ENCODE assay signal across 1 cellular context in the genomic region with DNA sequence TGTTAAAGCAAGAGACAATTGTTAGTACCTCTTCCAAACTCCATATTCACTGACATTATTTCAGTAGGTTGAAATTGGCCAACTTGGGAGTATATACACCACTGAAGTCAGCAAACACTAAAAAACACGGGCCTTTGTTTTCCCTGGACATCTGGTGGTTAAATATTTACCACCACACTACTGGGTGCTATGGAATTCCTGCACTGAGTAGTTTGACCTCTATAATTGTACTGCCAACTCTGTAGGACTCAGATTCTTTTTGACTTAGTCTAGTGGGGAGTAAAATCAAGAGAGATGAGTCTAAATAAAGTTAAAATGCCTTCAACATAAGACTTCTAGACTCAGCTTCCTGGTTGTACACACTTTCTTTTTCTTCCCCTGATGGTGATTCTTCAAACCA.
TF ChIP-seq lines count a peak whose summit lies in the region.

No MANE protein-coding gene starts in this region.

TF ChIP-seq in HepG2, 621 proteins besides CTCF, POLR2A, EP300 and RAD21 (continued from another document and continues in another):
- TF ChIP-seq, protein P1, sequence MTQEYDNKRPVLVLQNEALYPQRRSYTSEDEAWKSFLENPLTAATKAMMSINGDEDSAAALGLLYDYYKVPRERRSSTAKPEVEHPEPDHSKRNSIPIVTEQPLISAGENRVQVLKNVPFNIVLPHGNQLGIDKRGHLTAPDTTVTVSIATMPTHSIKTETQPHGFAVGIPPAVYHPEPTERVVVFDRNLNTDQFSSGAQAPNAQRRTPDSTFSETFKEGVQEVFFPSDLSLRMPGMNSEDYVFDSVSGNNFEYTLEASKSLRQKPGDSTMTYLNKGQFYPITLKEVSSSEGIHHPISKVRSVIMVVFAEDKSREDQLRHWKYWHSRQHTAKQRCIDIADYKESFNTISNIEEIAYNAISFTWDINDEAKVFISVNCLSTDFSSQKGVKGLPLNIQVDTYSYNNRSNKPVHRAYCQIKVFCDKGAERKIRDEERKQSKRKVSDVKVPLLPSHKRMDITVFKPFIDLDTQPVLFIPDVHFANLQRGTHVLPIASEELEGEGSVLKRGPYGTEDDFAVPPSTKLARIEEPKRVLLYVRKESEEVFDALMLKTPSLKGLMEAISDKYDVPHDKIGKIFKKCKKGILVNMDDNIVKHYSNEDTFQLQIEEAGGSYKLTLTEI (CRISPR knock-in tag; conservative IDR thresholded peaks at IDR 0.05), result no peak
- TF ChIP-seq, protein P2, sequence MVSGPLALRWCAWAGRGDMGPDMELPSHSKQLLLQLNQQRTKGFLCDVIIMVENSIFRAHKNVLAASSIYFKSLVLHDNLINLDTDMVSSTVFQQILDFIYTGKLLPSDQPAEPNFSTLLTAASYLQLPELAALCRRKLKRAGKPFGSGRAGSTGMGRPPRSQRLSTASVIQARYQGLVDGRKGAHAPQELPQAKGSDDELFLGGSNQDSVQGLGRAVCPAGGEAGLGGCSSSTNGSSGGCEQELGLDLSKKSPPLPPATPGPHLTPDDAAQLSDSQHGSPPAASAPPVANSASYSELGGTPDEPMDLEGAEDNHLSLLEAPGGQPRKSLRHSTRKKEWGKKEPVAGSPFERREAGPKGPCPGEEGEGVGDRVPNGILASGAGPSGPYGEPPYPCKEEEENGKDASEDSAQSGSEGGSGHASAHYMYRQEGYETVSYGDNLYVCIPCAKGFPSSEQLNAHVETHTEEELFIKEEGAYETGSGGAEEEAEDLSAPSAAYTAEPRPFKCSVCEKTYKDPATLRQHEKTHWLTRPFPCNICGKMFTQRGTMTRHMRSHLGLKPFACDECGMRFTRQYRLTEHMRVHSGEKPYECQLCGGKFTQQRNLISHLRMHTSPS (CRISPR knock-in tag; IDR thresholded peaks at IDR 0.05; ENCODE audit: low read depth), result no peak
- TF ChIP-seq ZBTB7B (CRISPR knock-in tag; IDR thresholded peaks at IDR 0.05) (no peak), FOXK2 (IDR thresholded peaks at IDR 0.05) (peak; percentile 37; the same call in 1 of the 2 replicates), SALL2 (CRISPR knock-in tag; IDR thresholded peaks at IDR 0.05) (no peak), MLLT10 (CRISPR knock-in tag; IDR thresholded peaks at IDR 0.05) (no peak), ATF1 (CRISPR knock-in tag; IDR thresholded peaks at IDR 0.05) (no peak), FOSL1 (CRISPR knock-in tag; IDR thresholded peaks at IDR 0.05; ENCODE audit: borderline replicate concordance) (no peak), KLF11 (CRISPR knock-in tag; IDR thresholded peaks at IDR 0.05) (no peak), RXRB (CRISPR knock-in tag; IDR thresholded peaks at IDR 0.05; ENCODE audit: borderline replicate concordance) (peak; percentile 63; the same call in 1 of the 2 replicates), NFKBIZ (CRISPR knock-in tag; IDR thresholded peaks at IDR 0.05) (no peak), ZNF441 (CRISPR knock-in tag; IDR thresholded peaks at IDR 0.05; ENCODE audit: borderline replicate concordance) (no peak), ZNF766 (CRISPR knock-in tag; IDR thresholded peaks at IDR 0.05; ENCODE audit: borderline replicate concordance) (no peak), ZNF556 (CRISPR knock-in tag; IDR thresholded peaks at IDR 0.05; ENCODE audit: borderline replicate concordance) (no peak), ONECUT2 (CRISPR knock-in tag; IDR thresholded peaks at IDR 0.05) (no peak), ERF (CRISPR knock-in tag; IDR thresholded peaks at IDR 0.05) (no peak; the same call in 1 of the 2 replicates), ZBTB3 (CRISPR knock-in tag; IDR thresholded peaks at IDR 0.05; ENCODE audit: borderline replicate concordance, low read depth) (no peak), U2AF1 (optimal IDR thresholded peaks at IDR 0.05; ENCODE audit: low read depth, low read length) (no peak), ZNF83 (CRISPR knock-in tag; IDR thresholded peaks at IDR 0.05; ENCODE audit: borderline replicate concordance) (no peak), ZBTB8A (CRISPR knock-in tag; IDR thresholded peaks at IDR 0.05; ENCODE audit: borderline replicate concordance, low read depth) (no peak), ZC3H4 (CRISPR knock-in tag; IDR thresholded peaks at IDR 0.05; ENCODE audit: borderline replicate concordance) (no peak), RBAK (CRISPR knock-in tag; IDR thresholded peaks at IDR 0.05) (no peak), ZNF713 (CRISPR knock-in tag; IDR thresholded peaks at IDR 0.05) (no peak), CREM (IDR thresholded peaks at IDR 0.05) (peak; percentile 47; the same call in 1 of the 2 replicates), CREM (CRISPR knock-in tag; IDR thresholded peaks at IDR 0.05) (no peak), MEIS1 (CRISPR knock-in tag; IDR thresholded peaks at IDR 0.05; ENCODE audit: borderline replicate concordance) (no peak), HHEX (CRISPR knock-in tag; IDR thresholded peaks at IDR 0.05) (peak; percentile 97), POLR2G (IDR thresholded peaks at IDR 0.05; ENCODE audit: low read depth, low read length) (no peak), RFX1 (IDR thresholded peaks at IDR 0.05) (no peak), NFIC (IDR thresholded peaks at IDR 0.05; ENCODE audit: low read length) (peak; percentile 52; the same call in 1 of the 2 replicates), TARDBP (CRISPR knock-in tag; IDR thresholded peaks at IDR 0.05) (peak; percentile 64; the same call in 1 of the 2 replicates), PHF20 (CRISPR knock-in tag; IDR thresholded peaks at IDR 0.05) (no peak), MYNN (CRISPR knock-in tag; IDR thresholded peaks at IDR 0.05; ENCODE audit: low read depth) (no peak)
- TF ChIP-seq, protein P3, sequence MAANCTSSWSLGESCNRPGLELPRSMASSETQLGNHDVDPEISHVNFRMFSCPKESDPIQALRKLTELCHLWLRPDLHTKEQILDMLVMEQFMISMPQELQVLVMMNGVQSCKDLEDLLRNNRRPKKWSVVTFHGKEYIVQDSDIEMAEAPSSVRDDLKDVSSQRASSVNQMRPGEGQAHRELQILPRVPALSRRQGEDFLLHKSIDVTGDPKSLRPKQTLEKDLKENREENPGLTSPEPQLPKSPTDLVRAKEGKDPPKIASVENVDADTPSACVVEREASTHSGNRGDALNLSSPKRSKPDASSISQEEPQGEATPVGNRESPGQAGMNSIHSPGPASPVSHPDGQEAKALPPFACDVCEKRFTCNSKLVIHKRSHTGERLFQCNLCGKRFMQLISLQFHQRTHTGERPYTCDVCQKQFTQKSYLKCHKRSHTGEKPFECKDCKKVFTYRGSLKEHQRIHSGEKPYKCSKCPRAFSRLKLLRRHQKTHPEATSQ (CRISPR knock-in tag; IDR thresholded peaks at IDR 0.05; ENCODE audit: borderline replicate concordance), result no peak; the same call in 1 of the 2 replicates
- TF ChIP-seq, protein P4, sequence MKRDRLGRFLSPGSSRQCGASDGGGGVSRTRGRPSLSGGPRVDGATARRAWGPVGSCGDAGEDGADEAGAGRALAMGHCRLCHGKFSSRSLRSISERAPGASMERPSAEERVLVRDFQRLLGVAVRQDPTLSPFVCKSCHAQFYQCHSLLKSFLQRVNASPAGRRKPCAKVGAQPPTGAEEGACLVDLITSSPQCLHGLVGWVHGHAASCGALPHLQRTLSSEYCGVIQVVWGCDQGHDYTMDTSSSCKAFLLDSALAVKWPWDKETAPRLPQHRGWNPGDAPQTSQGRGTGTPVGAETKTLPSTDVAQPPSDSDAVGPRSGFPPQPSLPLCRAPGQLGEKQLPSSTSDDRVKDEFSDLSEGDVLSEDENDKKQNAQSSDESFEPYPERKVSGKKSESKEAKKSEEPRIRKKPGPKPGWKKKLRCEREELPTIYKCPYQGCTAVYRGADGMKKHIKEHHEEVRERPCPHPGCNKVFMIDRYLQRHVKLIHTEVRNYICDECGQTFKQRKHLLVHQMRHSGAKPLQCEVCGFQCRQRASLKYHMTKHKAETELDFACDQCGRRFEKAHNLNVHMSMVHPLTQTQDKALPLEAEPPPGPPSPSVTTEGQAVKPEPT (CRISPR knock-in tag; IDR thresholded peaks at IDR 0.05; ENCODE audit: low read depth), result no peak
- TF ChIP-seq, protein P5, sequence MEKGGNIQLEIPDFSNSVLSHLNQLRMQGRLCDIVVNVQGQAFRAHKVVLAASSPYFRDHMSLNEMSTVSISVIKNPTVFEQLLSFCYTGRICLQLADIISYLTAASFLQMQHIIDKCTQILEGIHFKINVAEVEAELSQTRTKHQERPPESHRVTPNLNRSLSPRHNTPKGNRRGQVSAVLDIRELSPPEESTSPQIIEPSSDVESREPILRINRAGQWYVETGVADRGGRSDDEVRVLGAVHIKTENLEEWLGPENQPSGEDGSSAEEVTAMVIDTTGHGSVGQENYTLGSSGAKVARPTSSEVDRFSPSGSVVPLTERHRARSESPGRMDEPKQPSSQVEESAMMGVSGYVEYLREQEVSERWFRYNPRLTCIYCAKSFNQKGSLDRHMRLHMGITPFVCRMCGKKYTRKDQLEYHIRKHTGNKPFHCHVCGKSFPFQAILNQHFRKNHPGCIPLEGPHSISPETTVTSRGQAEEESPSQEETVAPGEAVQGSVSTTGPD (CRISPR knock-in tag; IDR thresholded peaks at IDR 0.05), result no peak
- TF ChIP-seq, protein P6, sequence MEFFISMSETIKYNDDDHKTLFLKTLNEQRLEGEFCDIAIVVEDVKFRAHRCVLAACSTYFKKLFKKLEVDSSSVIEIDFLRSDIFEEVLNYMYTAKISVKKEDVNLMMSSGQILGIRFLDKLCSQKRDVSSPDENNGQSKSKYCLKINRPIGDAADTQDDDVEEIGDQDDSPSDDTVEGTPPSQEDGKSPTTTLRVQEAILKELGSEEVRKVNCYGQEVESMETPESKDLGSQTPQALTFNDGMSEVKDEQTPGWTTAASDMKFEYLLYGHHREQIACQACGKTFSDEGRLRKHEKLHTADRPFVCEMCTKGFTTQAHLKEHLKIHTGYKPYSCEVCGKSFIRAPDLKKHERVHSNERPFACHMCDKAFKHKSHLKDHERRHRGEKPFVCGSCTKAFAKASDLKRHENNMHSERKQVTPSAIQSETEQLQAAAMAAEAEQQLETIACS (CRISPR knock-in tag; IDR thresholded peaks at IDR 0.05), result no peak
- TF ChIP-seq, protein P7, sequence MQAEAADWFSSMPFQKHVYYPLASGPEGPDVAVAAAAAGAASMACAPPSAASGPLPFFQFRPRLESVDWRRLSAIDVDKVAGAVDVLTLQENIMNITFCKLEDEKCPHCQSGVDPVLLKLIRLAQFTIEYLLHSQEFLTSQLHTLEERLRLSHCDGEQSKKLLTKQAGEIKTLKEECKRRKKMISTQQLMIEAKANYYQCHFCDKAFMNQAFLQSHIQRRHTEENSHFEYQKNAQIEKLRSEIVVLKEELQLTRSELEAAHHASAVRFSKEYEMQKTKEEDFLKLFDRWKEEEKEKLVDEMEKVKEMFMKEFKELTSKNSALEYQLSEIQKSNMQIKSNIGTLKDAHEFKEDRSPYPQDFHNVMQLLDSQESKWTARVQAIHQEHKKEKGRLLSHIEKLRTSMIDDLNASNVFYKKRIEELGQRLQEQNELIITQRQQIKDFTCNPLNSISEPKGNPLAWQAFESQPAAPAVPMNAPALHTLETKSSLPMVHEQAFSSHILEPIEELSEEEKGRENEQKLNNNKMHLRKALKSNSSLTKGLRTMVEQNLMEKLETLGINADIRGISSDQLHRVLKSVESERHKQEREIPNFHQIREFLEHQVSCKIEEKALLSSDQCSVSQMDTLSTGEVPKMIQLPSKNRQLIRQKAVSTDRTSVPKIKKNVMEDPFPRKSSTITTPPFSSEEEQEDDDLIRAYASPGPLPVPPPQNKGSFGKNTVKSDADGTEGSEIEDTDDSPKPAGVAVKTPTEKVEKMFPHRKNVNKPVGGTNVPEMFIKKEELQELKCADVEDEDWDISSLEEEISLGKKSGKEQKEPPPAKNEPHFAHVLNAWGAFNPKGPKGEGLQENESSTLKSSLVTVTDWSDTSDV (CRISPR knock-in tag; IDR thresholded peaks at IDR 0.05), result no peak
- TF ChIP-seq, protein P8, sequence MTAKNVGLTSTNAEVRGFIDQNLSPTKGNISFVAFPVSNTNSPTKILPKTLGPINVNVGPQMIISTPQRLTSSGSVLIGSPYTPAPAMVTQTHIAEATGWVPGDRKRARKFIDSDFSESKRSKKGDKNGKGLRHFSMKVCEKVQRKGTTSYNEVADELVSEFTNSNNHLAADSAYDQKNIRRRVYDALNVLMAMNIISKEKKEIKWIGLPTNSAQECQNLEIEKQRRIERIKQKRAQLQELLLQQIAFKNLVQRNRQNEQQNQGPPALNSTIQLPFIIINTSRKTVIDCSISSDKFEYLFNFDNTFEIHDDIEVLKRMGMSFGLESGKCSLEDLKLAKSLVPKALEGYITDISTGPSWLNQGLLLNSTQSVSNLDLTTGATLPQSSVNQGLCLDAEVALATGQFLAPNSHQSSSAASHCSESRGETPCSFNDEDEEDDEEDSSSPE (CRISPR knock-in tag; IDR thresholded peaks at IDR 0.05), result no peak
- TF ChIP-seq, protein P9, sequence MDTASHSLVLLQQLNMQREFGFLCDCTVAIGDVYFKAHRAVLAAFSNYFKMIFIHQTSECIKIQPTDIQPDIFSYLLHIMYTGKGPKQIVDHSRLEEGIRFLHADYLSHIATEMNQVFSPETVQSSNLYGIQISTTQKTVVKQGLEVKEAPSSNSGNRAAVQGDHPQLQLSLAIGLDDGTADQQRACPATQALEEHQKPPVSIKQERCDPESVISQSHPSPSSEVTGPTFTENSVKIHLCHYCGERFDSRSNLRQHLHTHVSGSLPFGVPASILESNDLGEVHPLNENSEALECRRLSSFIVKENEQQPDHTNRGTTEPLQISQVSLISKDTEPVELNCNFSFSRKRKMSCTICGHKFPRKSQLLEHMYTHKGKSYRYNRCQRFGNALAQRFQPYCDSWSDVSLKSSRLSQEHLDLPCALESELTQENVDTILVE (CRISPR knock-in tag; IDR thresholded peaks at IDR 0.05), result no peak
- TF ChIP-seq, protein P10, sequence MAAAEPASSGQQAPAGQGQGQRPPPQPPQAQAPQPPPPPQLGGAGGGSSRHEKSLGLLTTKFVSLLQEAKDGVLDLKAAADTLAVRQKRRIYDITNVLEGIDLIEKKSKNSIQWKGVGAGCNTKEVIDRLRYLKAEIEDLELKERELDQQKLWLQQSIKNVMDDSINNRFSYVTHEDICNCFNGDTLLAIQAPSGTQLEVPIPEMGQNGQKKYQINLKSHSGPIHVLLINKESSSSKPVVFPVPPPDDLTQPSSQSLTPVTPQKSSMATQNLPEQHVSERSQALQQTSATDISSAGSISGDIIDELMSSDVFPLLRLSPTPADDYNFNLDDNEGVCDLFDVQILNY (CRISPR knock-in tag; conservative IDR thresholded peaks at IDR 0.05), result no peak
- TF ChIP-seq, protein P11, sequence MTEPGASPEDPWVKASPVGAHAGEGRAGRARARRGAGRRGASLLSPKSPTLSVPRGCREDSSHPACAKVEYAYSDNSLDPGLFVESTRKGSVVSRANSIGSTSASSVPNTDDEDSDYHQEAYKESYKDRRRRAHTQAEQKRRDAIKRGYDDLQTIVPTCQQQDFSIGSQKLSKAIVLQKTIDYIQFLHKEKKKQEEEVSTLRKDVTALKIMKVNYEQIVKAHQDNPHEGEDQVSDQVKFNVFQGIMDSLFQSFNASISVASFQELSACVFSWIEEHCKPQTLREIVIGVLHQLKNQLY (CRISPR knock-in tag; IDR thresholded peaks at IDR 0.05), result no peak
- TF ChIP-seq, protein P12, sequence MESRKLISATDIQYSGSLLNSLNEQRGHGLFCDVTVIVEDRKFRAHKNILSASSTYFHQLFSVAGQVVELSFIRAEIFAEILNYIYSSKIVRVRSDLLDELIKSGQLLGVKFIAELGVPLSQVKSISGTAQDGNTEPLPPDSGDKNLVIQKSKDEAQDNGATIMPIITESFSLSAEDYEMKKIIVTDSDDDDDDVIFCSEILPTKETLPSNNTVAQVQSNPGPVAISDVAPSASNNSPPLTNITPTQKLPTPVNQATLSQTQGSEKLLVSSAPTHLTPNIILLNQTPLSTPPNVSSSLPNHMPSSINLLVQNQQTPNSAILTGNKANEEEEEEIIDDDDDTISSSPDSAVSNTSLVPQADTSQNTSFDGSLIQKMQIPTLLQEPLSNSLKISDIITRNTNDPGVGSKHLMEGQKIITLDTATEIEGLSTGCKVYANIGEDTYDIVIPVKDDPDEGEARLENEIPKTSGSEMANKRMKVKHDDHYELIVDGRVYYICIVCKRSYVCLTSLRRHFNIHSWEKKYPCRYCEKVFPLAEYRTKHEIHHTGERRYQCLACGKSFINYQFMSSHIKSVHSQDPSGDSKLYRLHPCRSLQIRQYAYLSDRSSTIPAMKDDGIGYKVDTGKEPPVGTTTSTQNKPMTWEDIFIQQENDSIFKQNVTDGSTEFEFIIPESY (CRISPR knock-in tag; IDR thresholded peaks at IDR 0.05), result no peak
